ENCODE assay signal across 19 cellular contexts in the genomic region with DNA sequence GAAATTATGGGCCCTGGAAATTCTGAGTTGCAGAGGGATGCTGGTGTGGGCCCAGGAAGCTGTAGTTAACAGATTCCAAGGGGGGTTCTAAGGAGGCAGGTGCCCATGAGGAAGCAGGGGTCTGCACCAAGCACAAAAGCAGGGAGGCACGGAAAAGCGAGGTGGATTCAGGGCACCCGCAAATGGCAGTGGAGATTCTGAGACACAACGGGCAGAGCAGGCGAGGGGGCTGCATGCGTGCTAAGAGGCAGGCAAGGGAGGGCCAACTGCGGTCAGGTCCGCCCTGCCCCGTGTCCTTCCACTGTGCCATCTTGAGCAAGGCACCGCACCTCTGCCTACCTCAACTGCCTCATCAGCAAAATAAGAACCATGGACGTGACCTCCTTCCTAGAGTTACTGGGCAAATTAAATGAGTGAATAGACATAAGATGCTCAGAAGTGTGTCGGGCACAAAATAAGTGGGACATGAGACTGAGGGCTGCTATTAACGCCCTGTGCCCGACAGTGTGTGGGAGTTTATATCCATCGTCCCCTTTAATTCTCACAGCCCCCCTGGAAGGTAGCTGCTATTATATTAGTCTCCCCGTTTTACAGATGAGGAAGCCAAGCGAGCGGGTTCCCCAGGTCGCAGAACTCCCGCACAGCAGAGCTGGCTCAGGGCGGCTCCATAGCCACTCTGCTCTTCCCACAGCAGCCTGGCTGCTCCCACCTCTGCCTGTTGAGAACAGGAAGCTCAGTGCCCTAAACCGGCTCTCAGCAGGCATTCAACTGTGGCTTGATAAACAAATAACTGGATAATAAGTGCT.
DNase-seq lines count a peak whose midpoint lies in the region; ATAC-seq and TF ChIP-seq lines count a peak whose summit lies in the region.
"Had no signal": no experiment of that assay in that cellular context is flagged by ENCODE, and none has a peak within 500 bp of the region (broad histone marks: within the 10 kb centered on the region; RNA-seq: fewer than 3 reads in every experiment).

No MANE protein-coding gene starts in this region.

- H3K27ac Mint-ChIP-seq in neural progenitor cell = peak overlapping the region; percentile 27
- H3K27ac Mint-ChIP-seq: activated naive CD8-positive, alpha-beta T cell; activated T-helper 17 cell treated with anti-CD3 and anti-CD28 coated beads, Interleukin-2, amount 50 U/mL, for 72 hours; CD14-positive monocyte; stimulated activated effector memory CD8-positive, alpha-beta T cell treated with anti-CD3 and anti-CD28 coated beads, Interleukin-12 subunit alpha, Interleukin-12 subunit beta, amount 100 ng/mL, for 72 hours had no signal

- H3K27me3 ChIP-seq in right cardiac atrium (ENCODE audit: control insufficient read depth, insufficient read depth) = no peaks in the 10 kb centered on the region
- no peaks in the 10 kb centered on the region for H3K27me3 ChIP-seq in neural progenitor cell
- H3K27me3 ChIP-seq: foreskin keratinocyte had no signal

- no peaks in the 10 kb centered on the region for H3K36me3 Mint-ChIP-seq in neural progenitor cell
- H3K36me3 Mint-ChIP-seq: activated naive CD8-positive, alpha-beta T cell; CD14-positive monocyte; immature natural killer cell; stimulated activated effector memory CD8-positive, alpha-beta T cell treated with anti-CD3 and anti-CD28 coated beads, Interleukin-12 subunit alpha, Interleukin-12 subunit beta, amount 100 ng/mL, for 72 hours had no signal

- H3K9me3 ChIP-seq in right cardiac atrium (ENCODE audit: control insufficient read depth, low read length) (no peaks in the 10 kb centered on the region), neural progenitor cell (ENCODE audit: low read depth) (no peaks in the 10 kb centered on the region)

- 68% methylated on average over 22 of the region's 22 CpGs for WGBS in right cardiac atrium

- TF ChIP-seq CTCF in neural progenitor cell (IDR thresholded peaks at IDR 0.05) = no peak

- peaks cover 3% of the 10 kb centered on the region for H4K20me1 ChIP-seq in neural progenitor cell (ENCODE audit: low read depth)

- H3K4me3 ChIP-seq in right cardiac atrium (ENCODE audit: low read length) (no peak overlapping the region), neural progenitor cell (no peak overlapping the region)
- H3K4me3 ChIP-seq: hepatocyte had no signal

- peak overlapping the region; percentile 67 for H3K4me3 Mint-ChIP-seq in neural progenitor cell
- H3K4me3 Mint-ChIP-seq: activated naive CD8-positive, alpha-beta T cell; activated T-helper 17 cell treated with anti-CD3 and anti-CD28 coated beads, Interleukin-2, amount 50 U/mL, for 72 hours; immature natural killer cell; stimulated activated effector memory CD8-positive, alpha-beta T cell treated with anti-CD3 and anti-CD28 coated beads, Interleukin-12 subunit alpha, Interleukin-12 subunit beta, amount 100 ng/mL, for 72 hours had no signal

- H3K4me2 ChIP-seq in neural progenitor cell = peak overlapping the region; percentile 58
- H3K4me2 ChIP-seq: hepatocyte had no signal

- H3K9ac ChIP-seq in neural progenitor cell = no peak overlapping the region

- intact Hi-C loops in Right ventricle myocardium inferior (cut with DNase I) = no loop called here
- intact Hi-C loops in right cardiac atrium (cut with DNase I) = no loop called here

- no peak overlapping the region for H2AFZ ChIP-seq in neural progenitor cell (replicated peaks)
- H2AFZ ChIP-seq: hepatocyte had no signal

- H3K4me1 ChIP-seq in right cardiac atrium (ENCODE audit: control insufficient read depth, insufficient read depth, low read length) (peaks cover 2% of the 10 kb centered on the region), neural progenitor cell (peaks cover 35% of the 10 kb centered on the region)
- H3K4me1 ChIP-seq: foreskin keratinocyte had no signal

- ATAC-seq in Right ventricle myocardium inferior (no peak), right cardiac atrium (no peak), HG03097 (IDR thresholded peaks at IDR 0.05; ENCODE audit: low FRiP score, unreplicated experiment) (no peak)
- ATAC-seq: activated T-helper 17 cell treated with anti-CD3 and anti-CD28 coated beads, Interleukin-2, amount 50 U/mL, for 72 hours; foreskin keratinocyte; stimulated activated effector memory CD8-positive, alpha-beta T cell treated with anti-CD3 and anti-CD28 coated beads, Interleukin-12 subunit alpha, Interleukin-12 subunit beta, amount 100 ng/mL, for 72 hours had no signal

- H3K4me1 Mint-ChIP-seq in neural progenitor cell = peaks cover 35% of the 10 kb centered on the region
- H3K4me1 Mint-ChIP-seq: activated T-helper 17 cell treated with anti-CD3 and anti-CD28 coated beads, Interleukin-2, amount 50 U/mL, for 72 hours; CD14-positive monocyte; immature natural killer cell had no signal

- peaks cover 20% of the 10 kb centered on the region for H3K27me3 Mint-ChIP-seq in neural progenitor cell (ENCODE audit: insufficient read depth, low read depth)

- H3K36me3 ChIP-seq in neural progenitor cell = no peaks in the 10 kb centered on the region

- H3K27ac ChIP-seq in right cardiac atrium (ENCODE audit: low read length) (no peak overlapping the region), neural progenitor cell (no peak overlapping the region)
- H3K27ac ChIP-seq: foreskin keratinocyte, hepatocyte had no signal

- H3F3A ChIP-seq in neural progenitor cell (ENCODE audit: low read depth) = peaks cover 32% of the 10 kb centered on the region

- peak; percentile 47 for DNase-seq in Right ventricle myocardium inferior (ENCODE audit: missing footprints)
- DNase-seq in right cardiac atrium = no peak
- DNase-seq in NCI-H146 treated with DMSO at 0.1 percent for 48 hours (lab: John Stamatoyannopoulos, UW; ENCODE audit: unreplicated experiment) = peak; percentile 13
- peak; percentile 3 for DNase-seq in NCI-H774 (lab: John Stamatoyannopoulos, UW)
- peak; percentile 73 for DNase-seq in neural progenitor cell (ENCODE audit: low spot score)
- DNase-seq in cerebellar nuclear complex (lab: John Stamatoyannopoulos, UW) = no peak
- DNase-seq in stimulated activated CD4-positive, alpha-beta T cell treated with anti-CD3 and anti-CD28 coated beads, Interleukin-1b, Interleukin-23, amount 100 ng/mL, for 48 hours = no peak
- DNase-seq: ACHN; effector CD4-positive, alpha-beta T cell; foreskin keratinocyte; immature natural killer cell; Karpas-422; stimulated activated CD4-positive, alpha-beta T cell treated with anti-CD3 and anti-CD28 coated beads, Interleukin-2, amount 100 ng/mL, for 24 hours had no signal

- no peaks in the 10 kb centered on the region for H3K79me2 ChIP-seq in neural progenitor cell (ENCODE audit: low read depth)
- H3K79me2 ChIP-seq: hepatocyte had no signal

- H3K9me3 Mint-ChIP-seq in neural progenitor cell = no peaks in the 10 kb centered on the region
- H3K9me3 Mint-ChIP-seq: activated T-helper 17 cell treated with anti-CD3 and anti-CD28 coated beads, Interleukin-2, amount 50 U/mL, for 72 hours; stimulated activated effector memory CD8-positive, alpha-beta T cell treated with anti-CD3 and anti-CD28 coated beads, Interleukin-12 subunit alpha, Interleukin-12 subunit beta, amount 100 ng/mL, for 72 hours had no signal

Comparison
In these comparisons a context has a peak if more than half of its experiments do, and no peak if none do; other contexts are left out.
1. DNase-seq: peak in Right ventricle myocardium inferior (single experiment), NCI-H146 treated with DMSO at 0.1 percent for 48 hours (single experiment), NCI-H774 (single experiment) and neural progenitor cell (single experiment); none in right cardiac atrium (0 of 3), cerebellar nuclear complex (0 of 2) and stimulated activated CD4-positive, alpha-beta T cell treated with anti-CD3 and anti-CD28 coated beads, Interleukin-1b, Interleukin-23, amount 100 ng/mL, for 48 hours (single experiment).